Comparison of ENCODE assay signal across 8 cellular contexts in genomic region chr5:80655231-80655784, GRCh38. TPM values are rescaled to one million over a fixed set of nuclear protein-coding genes. Genes with fewer than 3 reads are reported as not detected.
DNase-seq lines count a peak whose midpoint lies in the region; ATAC-seq lines count a peak whose summit lies in the region.

No MANE protein-coding gene starts in this region.

- peak overlapping the region; percentile 84 for H3K9ac ChIP-seq in iPS-20b (ENCODE audit: low read depth, low read length)

- H3K27me3 ChIP-seq in iPS-20b (ENCODE audit: insufficient read depth, low read length) = no peaks in the 10 kb centered on the region

- H3K27ac ChIP-seq in iPS-20b (ENCODE audit: low read length) = no peak overlapping the region
- peak overlapping the region; percentile 6 for H3K27ac ChIP-seq in temporal lobe (ENCODE audit: low read depth, low read length)

- H3K9me3 Mint-ChIP-seq in activated CD8-positive, alpha-beta memory T cell treated with anti-CD3 and anti-CD28 coated beads, Interleukin-2, amount 10 ng/mL, durations not matched to agents 7 days and 5 days (ENCODE audit: low read depth) = no peaks in the 10 kb centered on the region
- no peaks in the 10 kb centered on the region for H3K9me3 Mint-ChIP-seq in activated T-cell treated with anti-CD3 and anti-CD28 coated beads, Interleukin-2, amount 50 U/mL, for 24 hours

- H3K36me3 Mint-ChIP-seq in activated CD8-positive, alpha-beta memory T cell treated with anti-CD3 and anti-CD28 coated beads, Interleukin-2, amount 10 ng/mL, durations not matched to agents 7 days and 5 days = peaks cover 39% of the 10 kb centered on the region
- peaks cover 61% of the 10 kb centered on the region for H3K36me3 Mint-ChIP-seq in activated T-cell treated with anti-CD3 and anti-CD28 coated beads, Interleukin-2, amount 50 U/mL, for 24 hours (ENCODE audit: low read depth)

- CTCF ChIA-PET in activated CD8-positive, alpha-beta memory T cell treated with anti-CD3 and anti-CD28 coated beads, Interleukin-2, amount 10 ng/mL, durations not matched to agents 7 days and 5 days (lab: Charles Lee) = interaction anchor here (1.2 to 3.8 kb wide), 4 partner anchors 12 to 18 kb away, joined by 3 to 38 read pairs (median 10); no protein-coding TSS in a partner anchor

- H3K9me3 ChIP-seq in iPS-20b (ENCODE audit: insufficient read depth, low read depth, low read length) = no peaks in the 10 kb centered on the region

- peaks cover 10% of the 10 kb centered on the region; the same call in 1 of the 2 replicates for H3K4me1 ChIP-seq in iPS-20b (ENCODE audit: insufficient read depth, low read length)

- H3K27ac Mint-ChIP-seq in activated CD8-positive, alpha-beta memory T cell treated with anti-CD3 and anti-CD28 coated beads, Interleukin-2, amount 10 ng/mL, durations not matched to agents 7 days and 5 days = peak overlapping the region; percentile 98
- peak overlapping the region; percentile 98 for H3K27ac Mint-ChIP-seq in activated T-cell treated with anti-CD3 and anti-CD28 coated beads, Interleukin-2, amount 50 U/mL, for 24 hours

- peaks cover 41% of the 10 kb centered on the region for H3K36me3 ChIP-seq in iPS-20b (ENCODE audit: insufficient read depth, low read depth, low read length)

- H3K4me1 Mint-ChIP-seq in activated CD8-positive, alpha-beta memory T cell treated with anti-CD3 and anti-CD28 coated beads, Interleukin-2, amount 10 ng/mL, durations not matched to agents 7 days and 5 days = peaks cover 25% of the 10 kb centered on the region
- H3K4me1 Mint-ChIP-seq in activated T-cell treated with anti-CD3 and anti-CD28 coated beads, Interleukin-2, amount 50 U/mL, for 24 hours (ENCODE audit: low read depth) = peaks cover 26% of the 10 kb centered on the region

- ATAC-seq in activated CD8-positive, alpha-beta memory T cell treated with anti-CD3 and anti-CD28 coated beads, Interleukin-2, amount 10 ng/mL, durations not matched to agents 7 days and 5 days = no peak
- ATAC-seq in GM21423 (IDR thresholded peaks at IDR 0.05; ENCODE audit: unreplicated experiment) (no peak), HG03045 (IDR thresholded peaks at IDR 0.05; ENCODE audit: unreplicated experiment) (no peak)

- peak overlapping the region; percentile 94 for H3K4me3 Mint-ChIP-seq in activated CD8-positive, alpha-beta memory T cell treated with anti-CD3 and anti-CD28 coated beads, Interleukin-2, amount 10 ng/mL, durations not matched to agents 7 days and 5 days
- no peak overlapping the region for H3K4me3 Mint-ChIP-seq in activated T-cell treated with anti-CD3 and anti-CD28 coated beads, Interleukin-2, amount 50 U/mL, for 24 hours

- H3K4me3 ChIP-seq in iPS-20b (ENCODE audit: low read length) = peak overlapping the region; percentile 74

- H3K27me3 Mint-ChIP-seq in activated CD8-positive, alpha-beta memory T cell treated with anti-CD3 and anti-CD28 coated beads, Interleukin-2, amount 10 ng/mL, durations not matched to agents 7 days and 5 days = no peaks in the 10 kb centered on the region
- no peaks in the 10 kb centered on the region for H3K27me3 Mint-ChIP-seq in activated T-cell treated with anti-CD3 and anti-CD28 coated beads, Interleukin-2, amount 50 U/mL, for 24 hours

- peak; percentile 45 for DNase-seq in activated CD8-positive, alpha-beta memory T cell treated with anti-CD3 and anti-CD28 coated beads, Interleukin-2, amount 10 ng/mL, durations not matched to agents 7 days and 5 days
- no peak for DNase-seq in activated CD8-positive, alpha-beta memory T cell treated with anti-CD3 and anti-CD28 coated beads, Interleukin-2, amount 50 U/mL, for 48 hours
- DNase-seq in activated T-cell treated with anti-CD3 and anti-CD28 coated beads, Interleukin-2, amount 50 U/mL, for 24 hours = no peak
- DNase-seq in NCI-H2171 treated with DMSO at 0.1 percent for 48 hours (lab: John Stamatoyannopoulos, UW) = no peak

RNA-seq across cellular contexts. Expression of gene DHFR, which starts 0.5 kb away (rescaled TPM):
- total RNA-seq in activated CD8-positive, alpha-beta memory T cell treated with anti-CD3 and anti-CD28 coated beads, Interleukin-2, amount 10 ng/mL, durations not matched to agents 7 days and 5 days = 10 to 100 TPM; 72.0 to 76.9 TPM
- total RNA-seq in temporal lobe = 16.0 TPM

RNA-seq across cellular contexts. Expression of gene MSH3, which starts 0.9 kb away (rescaled TPM):
- 10 to 100 TPM; 22.3 to 26.3 TPM for total RNA-seq in activated CD8-positive, alpha-beta memory T cell treated with anti-CD3 and anti-CD28 coated beads, Interleukin-2, amount 10 ng/mL, durations not matched to agents 7 days and 5 days
- 21.4 TPM for total RNA-seq in temporal lobe
